ENCODE assay signal across 24 cellular contexts in genomic region chr3:144049374-144049773, GRCh38.
"Had no signal": no experiment of that assay in that cellular context is flagged by ENCODE, and none has a peak within 500 bp of the region (broad histone marks: within the 10 kb centered on the region; RNA-seq: fewer than 3 reads in every experiment).

No MANE protein-coding gene starts in this region.

- H3K4me1 ChIP-seq: heart left ventricle, left lung, lower lobe of right lung had no signal

- H3K4me2 ChIP-seq: hepatocyte had no signal

- H3K36me3 ChIP-seq: esophagus muscularis mucosa, gastroesophageal sphincter, heart left ventricle, left lung, lower lobe of right lung had no signal

- FAIRE-seq: colon, endothelial cell of umbilical vein, kidney had no signal

- ATAC-seq: foreskin keratinocyte, gastroesophageal sphincter, heart left ventricle, left colon, left lung, left ventricle myocardium superior, lower lobe of right lung, mucosa of descending colon had no signal

- H2AFZ ChIP-seq: hepatocyte had no signal

- H3K4me3 ChIP-seq: coronary artery, dorsolateral prefrontal cortex, esophagus muscularis mucosa, gastroesophageal sphincter, heart left ventricle, hepatocyte, left lung, lower lobe of right lung, mucosa of descending colon had no signal

- H3K9me3 ChIP-seq: esophagus muscularis mucosa, gastroesophageal sphincter, heart left ventricle, left lung, lower lobe of right lung, mucosa of descending colon had no signal

- H3K79me2 ChIP-seq: hepatocyte had no signal

- H3K27ac ChIP-seq: coronary artery, dorsolateral prefrontal cortex, esophagus muscularis mucosa, foreskin keratinocyte, gastroesophageal sphincter, heart left ventricle, hepatocyte, left lung, lower lobe of right lung had no signal

- DNase-seq: dermis blood vessel endothelial cell; dorsolateral prefrontal cortex; effector CD4-positive, alpha-beta T cell; effector memory CD4-positive, alpha-beta T cell; foreskin keratinocyte; heart left ventricle; hypothalamus; immature natural killer cell; islet precursor cell; kidney; kidney glomerular epithelial cell; left colon; left lung; left ventricle myocardium superior; lower lobe of right lung; mesenchymal stem cell; mucosa of descending colon; naive B cell had no signal

- H3K27me3 ChIP-seq: dorsolateral prefrontal cortex, esophagus muscularis mucosa, foreskin keratinocyte, gastroesophageal sphincter, heart left ventricle, hepatocyte, left lung had no signal
